27 cellular contexts compared by ENCODE assay signal in the genomic region with DNA sequence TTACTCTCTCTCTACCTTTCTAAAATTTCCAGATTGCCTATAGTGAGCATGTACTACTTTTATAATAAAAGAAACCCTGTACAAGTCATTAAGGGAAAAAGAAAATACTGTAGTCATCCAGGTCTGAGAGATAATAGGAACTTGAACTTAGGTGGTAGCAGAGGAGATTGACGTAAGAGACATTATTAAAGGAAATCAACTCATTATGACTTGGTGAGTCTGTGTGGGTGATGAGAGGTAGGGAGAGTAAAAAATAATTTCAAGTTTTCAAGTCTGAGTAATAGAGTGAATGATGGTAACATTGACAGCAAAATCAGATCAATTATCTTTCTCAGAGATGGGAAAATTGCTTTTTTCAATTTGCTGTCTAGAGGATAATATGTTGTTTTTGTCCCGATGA. TPM values are rescaled to one million over a fixed set of nuclear protein-coding genes. Genes with fewer than 3 reads are reported as not detected.
DNase-seq lines count a peak whose midpoint lies in the region; ATAC-seq, FAIRE-seq and TF ChIP-seq lines count a peak whose summit lies in the region.
"Had no signal": no experiment of that assay in that cellular context is flagged by ENCODE, and none has a peak within 500 bp of the region (broad histone marks: within the 10 kb centered on the region; RNA-seq: fewer than 3 reads in every experiment).

No MANE protein-coding gene starts in this region.

- TF ChIP-seq CTCF in astrocyte (IDR thresholded peaks at IDR 0.05; ENCODE audit: insufficient read depth, low read depth, low read length) (no peak), osteoblast (IDR thresholded peaks at IDR 0.05; ENCODE audit: extremely low read depth, low read depth, low read length) (no peak), esophagus squamous epithelium (IDR thresholded peaks at IDR 0.05) (no peak)

- no peak overlapping the region for H3K27ac ChIP-seq in astrocyte (ENCODE audit: low read depth, low read length)
- H3K27ac ChIP-seq in osteoblast (ENCODE audit: low read depth, low read length) = no peak overlapping the region
- no peak overlapping the region for H3K27ac ChIP-seq in esophagus squamous epithelium
- H3K27ac ChIP-seq: BLaER1 treated with 17β-estradiol and CSF1 and Interleukin-3, amounts not matched to agents 10 nM and 100 nM; SJSA1 had no signal

- WGBS in esophagus squamous epithelium, 2 donors = 88 to 89% methylated on average over 2 of the region's 2 CpGs

- peak overlapping the region in 1 of 2 donors; percentile 27 for H3K4me3 Mint-ChIP-seq in activated T-cell treated with anti-CD3 and anti-CD28 coated beads, Interleukin-2, amount 50 U/mL, for 72 hours
- no peak overlapping the region for H3K4me3 Mint-ChIP-seq in activated T-cell treated with anti-CD3 and anti-CD28 coated beads, Interleukin-2, amount 50 U/mL, for 24 hours
- H3K4me3 Mint-ChIP-seq in astrocyte (ENCODE audit: unreplicated experiment) = no peak overlapping the region
- no peak overlapping the region for H3K4me3 Mint-ChIP-seq in activated T-helper 2 cell treated with anti-CD3 and anti-CD28 coated beads, Interferon-gamma antibody, Interleukin-2, Interleukin-4, amounts not matched to agents 10 μg/mL and 5 μg/mL and 100 μg/mL, durations not matched to agents 14 hours and 24 hours and 36 hours (ENCODE audit: low read depth)
- H3K4me3 Mint-ChIP-seq: CD4-positive, alpha-beta T cell had no signal

- H3K36me3 ChIP-seq in astrocyte (ENCODE audit: insufficient read depth, low read length) = no peaks in the 10 kb centered on the region
- no peaks in the 10 kb centered on the region for H3K36me3 ChIP-seq in osteoblast (ENCODE audit: insufficient read depth, low read length)
- H3K36me3 ChIP-seq in esophagus squamous epithelium = peaks cover 0 to 23% (median 0%) of the 10 kb centered on the region in 3 donors
- H3K36me3 ChIP-seq: SJSA1 had no signal

- H3K79me2 ChIP-seq in astrocyte (ENCODE audit: insufficient read depth, low read length) = no peaks in the 10 kb centered on the region
- H3K79me2 ChIP-seq in osteoblast (ENCODE audit: insufficient read depth, low read length) = no peaks in the 10 kb centered on the region

- ATAC-seq in activated T-cell treated with anti-CD3 and anti-CD28 coated beads, Interleukin-2, amount 50 U/mL, for 72 hours (replicated peaks in 1 of 2) = peak in 1 of 2 donors; percentile 80
- ATAC-seq: K562 had no signal

- intact Hi-C loops in esophagus squamous epithelium (cut with DNase I) = no loop called here
- intact Hi-C loops in activated T-helper 2 cell treated with anti-CD3 and anti-CD28 coated beads, Interferon-gamma antibody, Interleukin-2, Interleukin-4, amounts not matched to agents 10 μg/mL and 5 μg/mL and 100 μg/mL, durations not matched to agents 14 hours and 24 hours and 36 hours (cut with micrococcal nuclease) = no loop called here

- H3K4me1 ChIP-seq in astrocyte (ENCODE audit: insufficient read depth, low read length) = no peaks in the 10 kb centered on the region
- no peaks in the 10 kb centered on the region for H3K4me1 ChIP-seq in osteoblast (ENCODE audit: insufficient read depth, low read length)
- no peaks in the 10 kb centered on the region for H3K4me1 ChIP-seq in esophagus squamous epithelium
- H3K4me1 ChIP-seq: BLaER1 treated with 17β-estradiol and CSF1 and Interleukin-3, amounts not matched to agents 10 nM and 100 nM; SJSA1 had no signal

- no peak overlapping the region for H3K9ac ChIP-seq in astrocyte (ENCODE audit: low read length)
- H3K9ac ChIP-seq: BLaER1 treated with 17β-estradiol and CSF1 and Interleukin-3, amounts not matched to agents 10 nM and 100 nM had no signal

- no peaks in the 10 kb centered on the region for H3K36me3 Mint-ChIP-seq in activated T-cell treated with anti-CD3 and anti-CD28 coated beads, Interleukin-2, amount 50 U/mL, for 72 hours (ENCODE audit: insufficient read depth in 2 of 2)
- H3K36me3 Mint-ChIP-seq in activated T-cell treated with anti-CD3 and anti-CD28 coated beads, Interleukin-2, amount 50 U/mL, for 24 hours (ENCODE audit: low read depth) = no peaks in the 10 kb centered on the region
- no peaks in the 10 kb centered on the region for H3K36me3 Mint-ChIP-seq in astrocyte (ENCODE audit: low read depth, unreplicated experiment)
- H3K36me3 Mint-ChIP-seq in activated T-helper 2 cell treated with anti-CD3 and anti-CD28 coated beads, Interferon-gamma antibody, Interleukin-2, Interleukin-4, amounts not matched to agents 10 μg/mL and 5 μg/mL and 100 μg/mL, durations not matched to agents 14 hours and 24 hours and 36 hours (ENCODE audit: low read depth) = no peaks in the 10 kb centered on the region

- H3K4me2 ChIP-seq in astrocyte (ENCODE audit: low read length) (no peak overlapping the region), osteoblast (ENCODE audit: insufficient read depth, low read length) (no peak overlapping the region)
- H3K4me2 ChIP-seq: BLaER1 treated with 17β-estradiol and CSF1 and Interleukin-3, amounts not matched to agents 10 nM and 100 nM had no signal

- H3K4me3 ChIP-seq in astrocyte (ENCODE audit: insufficient read depth, low read depth, low read length) (no peak overlapping the region), osteoblast (ENCODE audit: insufficient read depth, low read length) (no peak overlapping the region), esophagus squamous epithelium (no peak overlapping the region)
- H3K4me3 ChIP-seq: BLaER1 treated with 17β-estradiol and CSF1 and Interleukin-3, amounts not matched to agents 10 nM and 100 nM; K562; SJSA1 had no signal

- peaks cover 40% of the 10 kb centered on the region for H3K27me3 Mint-ChIP-seq in activated T-cell treated with anti-CD3 and anti-CD28 coated beads, Interleukin-2, amount 50 U/mL, for 72 hours (ENCODE audit: low read depth)
- peaks cover 42% of the 10 kb centered on the region for H3K27me3 Mint-ChIP-seq in activated T-cell treated with anti-CD3 and anti-CD28 coated beads, Interleukin-2, amount 50 U/mL, for 24 hours
- no peaks in the 10 kb centered on the region for H3K27me3 Mint-ChIP-seq in astrocyte (ENCODE audit: low read depth, unreplicated experiment)
- peaks cover 2% of the 10 kb centered on the region for H3K27me3 Mint-ChIP-seq in activated T-helper 2 cell treated with anti-CD3 and anti-CD28 coated beads, Interferon-gamma antibody, Interleukin-2, Interleukin-4, amounts not matched to agents 10 μg/mL and 5 μg/mL and 100 μg/mL, durations not matched to agents 14 hours and 24 hours and 36 hours (ENCODE audit: low read depth)

- peak; percentile 85 for FAIRE-seq in astrocyte (lab: Jason Lieb, UNC)
- FAIRE-seq in GM12892 (lab: Jason Lieb, UNC) = no peak
- FAIRE-seq: D721Med, HTR-8/SVneo, K562 had no signal

- no peak for DNase-seq in activated T-cell treated with anti-CD3 and anti-CD28 coated beads, Interleukin-2, amount 50 U/mL, for 72 hours
- no peak for DNase-seq in activated T-cell treated with anti-CD3 and anti-CD28 coated beads, Interleukin-2, amount 50 U/mL, for 24 hours
- DNase-seq in astrocyte (ENCODE audit: low read depth) (no peak), osteoblast (ENCODE audit: insufficient read length, low spot score, missing footprints) (peak; percentile 29), esophagus squamous epithelium (lab: John Stamatoyannopoulos, UW) (no peak), GM12892 (ENCODE audit: insufficient read length) (no peak)
- DNase-seq in activated T-helper 2 cell treated with anti-CD3 and anti-CD28 coated beads, Interferon-gamma antibody, Interleukin-2, Interleukin-4, amounts not matched to agents 10 μg/mL and 5 μg/mL and 100 μg/mL, durations not matched to agents 14 hours and 24 hours and 36 hours (ENCODE audit: low spot score) = no peak
- DNase-seq: AML-193; CD4-positive, alpha-beta T cell; DMS53; H7; Kasumi-1; NCI-H1092 treated with DMSO at 0.1 percent for 48 hours; NCI-H146; NCI-H2107; NCI-H446 treated with DMSO at 0.1 percent for 48 hours; NCI-H526 treated with DMSO at 0.1 percent for 48 hours; Right ventricle myocardium superior; RPMI8226 had no signal

- no peaks in the 10 kb centered on the region for H3K9me3 Mint-ChIP-seq in activated T-cell treated with anti-CD3 and anti-CD28 coated beads, Interleukin-2, amount 50 U/mL, for 72 hours
- H3K9me3 Mint-ChIP-seq in activated T-cell treated with anti-CD3 and anti-CD28 coated beads, Interleukin-2, amount 50 U/mL, for 24 hours = no peaks in the 10 kb centered on the region
- H3K9me3 Mint-ChIP-seq in astrocyte (ENCODE audit: unreplicated experiment) = no peaks in the 10 kb centered on the region
- no peaks in the 10 kb centered on the region for H3K9me3 Mint-ChIP-seq in activated T-helper 2 cell treated with anti-CD3 and anti-CD28 coated beads, Interferon-gamma antibody, Interleukin-2, Interleukin-4, amounts not matched to agents 10 μg/mL and 5 μg/mL and 100 μg/mL, durations not matched to agents 14 hours and 24 hours and 36 hours
- H3K9me3 Mint-ChIP-seq: CD4-positive, alpha-beta T cell had no signal

- TF ChIP-seq POLR2A in esophagus squamous epithelium (IDR thresholded peaks at IDR 0.05) = no peak
- no peak for TF ChIP-seq POLR2A in GM12892 (IDR thresholded peaks at IDR 0.05; ENCODE audit: low read depth, low read length)

- H3K9me3 ChIP-seq in astrocyte (ENCODE audit: insufficient read depth, low read depth, low read length) (no peaks in the 10 kb centered on the region), osteoblast (ENCODE audit: low read depth, low read length) (no peaks in the 10 kb centered on the region), esophagus squamous epithelium (no peaks in the 10 kb centered on the region)
- H3K9me3 ChIP-seq: BLaER1 treated with 17β-estradiol and CSF1 and Interleukin-3, amounts not matched to agents 10 nM and 100 nM; SJSA1 had no signal

- H3K27ac Mint-ChIP-seq in activated T-cell treated with anti-CD3 and anti-CD28 coated beads, Interleukin-2, amount 50 U/mL, for 72 hours = peak overlapping the region; percentile 35
- no peak overlapping the region for H3K27ac Mint-ChIP-seq in activated T-cell treated with anti-CD3 and anti-CD28 coated beads, Interleukin-2, amount 50 U/mL, for 24 hours
- no peak overlapping the region for H3K27ac Mint-ChIP-seq in astrocyte (ENCODE audit: unreplicated experiment)
- H3K27ac Mint-ChIP-seq in activated T-helper 2 cell treated with anti-CD3 and anti-CD28 coated beads, Interferon-gamma antibody, Interleukin-2, Interleukin-4, amounts not matched to agents 10 μg/mL and 5 μg/mL and 100 μg/mL, durations not matched to agents 14 hours and 24 hours and 36 hours = no peak overlapping the region
- H3K27ac Mint-ChIP-seq: CD4-positive, alpha-beta T cell had no signal

- H3K27me3 ChIP-seq in astrocyte (ENCODE audit: insufficient read depth, low read length) (no peaks in the 10 kb centered on the region), osteoblast (ENCODE audit: insufficient read depth, low read length) (no peaks in the 10 kb centered on the region), esophagus squamous epithelium (no peaks in the 10 kb centered on the region)
- H3K27me3 ChIP-seq: BLaER1 treated with 17β-estradiol and CSF1 and Interleukin-3, amounts not matched to agents 10 nM and 100 nM; SJSA1 had no signal

- no peaks in the 10 kb centered on the region for H3K4me1 Mint-ChIP-seq in activated T-cell treated with anti-CD3 and anti-CD28 coated beads, Interleukin-2, amount 50 U/mL, for 72 hours (ENCODE audit: low read depth)
- no peaks in the 10 kb centered on the region for H3K4me1 Mint-ChIP-seq in activated T-cell treated with anti-CD3 and anti-CD28 coated beads, Interleukin-2, amount 50 U/mL, for 24 hours (ENCODE audit: low read depth)
- no peaks in the 10 kb centered on the region for H3K4me1 Mint-ChIP-seq in astrocyte (ENCODE audit: low read depth, unreplicated experiment)
- H3K4me1 Mint-ChIP-seq in activated T-helper 2 cell treated with anti-CD3 and anti-CD28 coated beads, Interferon-gamma antibody, Interleukin-2, Interleukin-4, amounts not matched to agents 10 μg/mL and 5 μg/mL and 100 μg/mL, durations not matched to agents 14 hours and 24 hours and 36 hours (ENCODE audit: low read depth) = no peaks in the 10 kb centered on the region

- H4K20me1 ChIP-seq in astrocyte (ENCODE audit: insufficient read depth, low read length) (no peaks in the 10 kb centered on the region), osteoblast (ENCODE audit: insufficient read depth, low read length) (no peaks in the 10 kb centered on the region)
- H4K20me1 ChIP-seq: BLaER1 treated with 17β-estradiol and CSF1 and Interleukin-3, amounts not matched to agents 10 nM and 100 nM had no signal

- H2AFZ ChIP-seq in astrocyte (ENCODE audit: low read depth, low read length) (no peak overlapping the region), osteoblast (ENCODE audit: low read length) (no peak overlapping the region)

RNA-seq across cellular contexts. Expression of gene ZCCHC12, which starts 44.0 kb away (rescaled TPM):
- total RNA-seq in activated T-cell treated with anti-CD3 and anti-CD28 coated beads, Interleukin-2, amount 50 U/mL, for 72 hours = under 1 TPM in 1 of 2 donors, not detected in 1; 0.09 TPM
- total RNA-seq in astrocyte (0.16 TPM in 1 of 2 replicates, not detected in the other), osteoblast (not detected in 2 replicates), esophagus squamous epithelium (not detected)
- not detected for polyA plus RNA-seq in GM12892 (2012; ENCODE audit: missing spikeins)
- total RNA-seq in activated T-helper 2 cell treated with anti-CD3 and anti-CD28 coated beads, Interferon-gamma antibody, Interleukin-2, Interleukin-4, amounts not matched to agents 10 μg/mL and 5 μg/mL and 100 μg/mL, durations not matched to agents 14 hours and 24 hours and 36 hours = 0.07 TPM in 1 of 2 replicates, not detected in the other
- total RNA-seq: A172, Daoy, G401, Right ventricle myocardium superior, SJSA1 had no signal

RNA-seq across cellular contexts. Expression of gene IL13RA1, which starts 52.2 kb away (rescaled TPM):
- total RNA-seq in activated T-cell treated with anti-CD3 and anti-CD28 coated beads, Interleukin-2, amount 50 U/mL, for 72 hours = 1 to 10 TPM in 1 of 2 donors, under 1 TPM in 1; 0.36 to 1.1 TPM
- total RNA-seq in astrocyte (39.3 and 41.1 TPM in 2 replicates), osteoblast (81.4 and 108 TPM in 2 replicates), esophagus squamous epithelium (10 to 100 TPM; 44.1 to 69.6 (median 56.7) TPM)
- polyA plus RNA-seq in GM12892 (2012; ENCODE audit: missing spikeins) = 1.2 TPM
- 0.16 and 0.46 TPM in 2 replicates for total RNA-seq in activated T-helper 2 cell treated with anti-CD3 and anti-CD28 coated beads, Interferon-gamma antibody, Interleukin-2, Interleukin-4, amounts not matched to agents 10 μg/mL and 5 μg/mL and 100 μg/mL, durations not matched to agents 14 hours and 24 hours and 36 hours

Comparison
In these comparisons a context has a peak if more than half of its experiments do, and no peak if none do; other contexts are left out.
1. RNA of gene IL13RA1, which starts 52.2 kb away (total RNA-seq): 81.4 to 108 TPM in osteoblast, 44.1 to 69.6 TPM in esophagus squamous epithelium and 39.3 to 41.1 TPM in astrocyte; 0.36 to 1.1 TPM in activated T-cell treated with anti-CD3 and anti-CD28 coated beads, Interleukin-2, amount 50 U/mL, for 72 hours and 0.16 to 0.46 TPM in activated T-helper 2 cell treated with anti-CD3 and anti-CD28 coated beads, Interferon-gamma antibody, Interleukin-2, Interleukin-4, amounts not matched to agents 10 μg/mL and 5 μg/mL and 100 μg/mL, durations not matched to agents 14 hours and 24 hours and 36 hours; every median in the first group is over 10 times any median in the second.